29 cellular contexts compared by ENCODE assay signal in genomic region chr15:71139264-71139663, GRCh38. TPM values are rescaled to one million over a fixed set of nuclear protein-coding genes. Genes with fewer than 3 reads are reported as not detected.
"Had no signal": no experiment of that assay in that cellular context is flagged by ENCODE, and none has a peak within 500 bp of the region (broad histone marks: within the 10 kb centered on the region; RNA-seq: fewer than 3 reads in every experiment).

No MANE protein-coding gene starts in this region.

- ATAC-seq: activated naive CD4-positive, alpha-beta T cell treated with anti-CD3 and anti-CD28 coated beads, Interleukin-2, amount 50 U/mL, for 72 hours; activated T-cell treated with anti-CD3 and anti-CD28 coated beads, Interleukin-2, amount 50 U/mL, for 4 hours; foreskin keratinocyte; heart left ventricle; lower lobe of right lung; natural killer cell; psoas muscle; right lobe of liver; stimulated activated naive CD8-positive, alpha-beta T cell treated with anti-CD3 and anti-CD28 coated beads, Interleukin-15, Interleukin-2, amounts not matched to agents 100 U/mL and 50 U/mL, for 24 hours had no signal

- DNase-seq: activated CD4-positive, alpha-beta memory T cell treated with anti-CD3 and anti-CD28 coated beads, Interleukin-2, amount 10 ng/mL, durations not matched to agents 7 days and 5 days; activated CD4-positive, alpha-beta T cell treated with anti-CD3 and anti-CD28 coated beads for 1 hour; activated CD4-positive, alpha-beta T cell treated with anti-CD3 and anti-CD28 coated beads, Interleukin-2, amount 10 ng/mL, durations not matched to agents 7 days and 5 days; activated CD8-positive, alpha-beta memory T cell treated with anti-CD3 and anti-CD28 coated beads, Interleukin-2, amount 50 U/mL, for 48 hours; activated naive CD4-positive, alpha-beta T cell; activated T-cell treated with anti-CD3 and anti-CD28 coated beads, Interleukin-2, amount 50 U/mL, for 4 hours; central memory CD4-positive, alpha-beta T cell; foreskin keratinocyte; heart left ventricle; hypothalamus; immature natural killer cell; kidney; lower lobe of right lung; mesenchymal stem cell; natural killer cell; occipital lobe; psoas muscle; right lobe of liver; stimulated activated CD4-positive, alpha-beta T cell treated with anti-CD3 and anti-CD28 coated beads, Interleukin-2, amount 100 ng/mL, for 48 hours; stimulated activated naive CD8-positive, alpha-beta T cell treated with anti-CD3 and anti-CD28 coated beads, Interleukin-15, Interleukin-2, amounts not matched to agents 100 U/mL and 50 U/mL, for 24 hours; T-helper 9 cell; trophoblast cell had no signal

- H3K36me3 ChIP-seq: breast epithelium, heart left ventricle, lower lobe of right lung, neural progenitor cell, right lobe of liver, thoracic aorta had no signal

- H3K4me1 ChIP-seq: breast epithelium, lower lobe of right lung, neural progenitor cell, parathyroid adenoma had no signal

- H3K4me3 ChIP-seq: breast epithelium, heart left ventricle, lower lobe of right lung, neural progenitor cell, psoas muscle, right lobe of liver, thoracic aorta had no signal

- H3K27me3 ChIP-seq: breast epithelium, foreskin keratinocyte, heart left ventricle, neural progenitor cell, right lobe of liver had no signal

- H3K27ac ChIP-seq: breast epithelium, foreskin keratinocyte, lower lobe of right lung, neural progenitor cell, parathyroid adenoma, psoas muscle, right lobe of liver had no signal

- H3K9me3 ChIP-seq: breast epithelium, heart left ventricle, lower lobe of right lung, psoas muscle, right lobe of liver, thoracic aorta had no signal

RNA-seq across cellular contexts. Expression of gene THSD4, which starts 24.0 kb away (rescaled TPM):
- total RNA-seq: activated CD4-positive, alpha-beta T cell treated with anti-CD3 and anti-CD28 coated beads, Interleukin-2, amount 10 ng/mL, durations not matched to agents 7 days and 5 days; activated naive CD4-positive, alpha-beta T cell treated with anti-CD3 and anti-CD28 coated beads, Interleukin-2, amount 50 U/mL, for 72 hours; activated T-helper 2 cell treated with anti-CD3 and anti-CD28 coated beads, Interferon-gamma antibody, Interleukin-2, Interleukin-4, amounts not matched to agents 10 μg/mL and 5 μg/mL and 100 μg/mL, durations not matched to agents 14 hours and 24 hours and 36 hours; natural killer cell; T-helper 1 cell treated with Interleukin-12 subunit alpha and Interleukin-12 subunit beta and Interleukin-4 antibody, amounts not matched to agents 30 ng/mL and 1 ng/mL, for 36 hours had no signal
